9 cellular contexts compared by ENCODE assay signal in genomic region chr3:141294300-141294699, GRCh38.
DNase-seq lines count a peak whose midpoint lies in the region; ATAC-seq, FAIRE-seq and TF ChIP-seq lines count a peak whose summit lies in the region.
"Had no signal": no experiment of that assay in that cellular context is flagged by ENCODE, and none has a peak within 500 bp of the region (broad histone marks: within the 10 kb centered on the region; RNA-seq: fewer than 3 reads in every experiment).

No MANE protein-coding gene starts in this region.

- TF ChIP-seq EP300 in GM12878 (IDR thresholded peaks at IDR 0.05; ENCODE audit: borderline replicate concordance in 1 of 2, control insufficient read depth in 1 of 2, low read depth in 2 of 2, low read length in 2 of 2) = no peak

- H3K27ac ChIP-seq in left ventricle myocardium inferior (replicated peaks) (peak overlapping the region; percentile 69), GM12878 (ENCODE audit: control insufficient read depth, insufficient read depth) (peak overlapping the region; percentile 57), mucosa of rectum (ENCODE audit: low read depth in 2 of 2, low read length in 2 of 2) (no peak overlapping the region), uterus (peak overlapping the region; percentile 66 to 84)
- H3K27ac ChIP-seq: neural progenitor cell had no signal

- H2AFZ ChIP-seq in GM12878 (ENCODE audit: control insufficient read depth, low read depth, low read length) = peak overlapping the region; percentile 91
- H2AFZ ChIP-seq: neural progenitor cell had no signal

- RAD21 ChIA-PET in GM12878 (lab: Charles Lee; ENCODE audit: unreplicated experiment) = interaction anchor here (1.5 to 2.0 kb wide), 2 partner anchors 10 to 160 kb away, joined by 4 to 7 read pairs; no protein-coding TSS in a partner anchor

- SMC1A ChIA-PET in GM12878 (lab: Charles Lee; ENCODE audit: uncharacterized antibody, unreplicated experiment) = interaction anchor here (1.8 to 2.1 kb wide), 3 partner anchors 10 to 158 kb away, joined by 4 to 14 read pairs (median 6); no protein-coding TSS in a partner anchor

- peak overlapping the region; percentile 67; the same call in 1 of the 2 replicates for H3K4me2 ChIP-seq in GM12878 (ENCODE audit: control insufficient read depth, insufficient read depth)
- H3K4me2 ChIP-seq: neural progenitor cell had no signal

- DNase-seq in left ventricle myocardium inferior = no peak
- DNase-seq in Right ventricle myocardium superior = no peak
- no peak for DNase-seq in GM12878 (ENCODE audit: low read depth, low spot score)
- DNase-seq in uterus = no peak
- DNase-seq in erythroblast (lab: John Stamatoyannopoulos, UW) = no peak
- no peak for DNase-seq in H54 (ENCODE audit: insufficient read length, low spot score)

- H3K4me3 ChIP-seq in left ventricle myocardium inferior (peak overlapping the region; percentile 54), GM12878 (0 out of 2 replicates have a peak overlapping the region, but pooled peaks have one; percentile 8), mucosa of rectum (ENCODE audit: low read length in 2 of 2) (peak overlapping the region; percentile 10 to 61), uterus (peak overlapping the region; percentile 16 to 33)
- H3K4me3 ChIP-seq: neural progenitor cell had no signal

- ATAC-seq in Right ventricle myocardium superior (ENCODE audit: poor library complexity) (no peak), GM12878 (no peak), HG03565 (IDR thresholded peaks at IDR 0.05; ENCODE audit: unreplicated experiment) (no peak)

- no peak for TF ChIP-seq CTCF in left ventricle myocardium inferior (IDR thresholded peaks at IDR 0.05; ENCODE audit: borderline replicate concordance)
- no peak for TF ChIP-seq CTCF in GM12878 (IDR thresholded peaks at IDR 0.05 in 2 of 3, conservative IDR thresholded peaks at IDR 0.05 in 1 of 3; ENCODE audit: control insufficient read depth in 2 of 3, extremely low read depth in 1 of 3, insufficient read depth in 1 of 3, low read depth in 3 of 3, low read length in 3 of 3)
- no peak for TF ChIP-seq CTCF in uterus (IDR thresholded peaks at IDR 0.05)

- no TSS peak for BruUV-seq in GM12878 (replicated peaks; lab: Mats Ljungman, UMichigan)

- CTCF ChIA-PET in GM12878 (lab: Yijun Ruan, JAX) = interaction anchor here (0.9 to 2.5 kb wide), 5 partner anchors 10 to 165 kb away, joined by 3 to 18 read pairs (median 6); no protein-coding TSS in a partner anchor

- no peak overlapping the region for H3K9ac ChIP-seq in GM12878 (ENCODE audit: control insufficient read depth, insufficient read depth, low read length)
- no peak overlapping the region for H3K9ac ChIP-seq in mucosa of rectum (ENCODE audit: low read depth in 1 of 2, low read length in 2 of 2)
- H3K9ac ChIP-seq: neural progenitor cell had no signal

- POLR2A ChIA-PET in GM12878 (lab: Charles Lee) = interaction anchor here (1.2 kb wide), 1 partner anchor 10 kb away, joined by 3 read pairs; no protein-coding TSS in a partner anchor

- WGBS in GM12878 (ENCODE audit: insufficient coverage, insufficient replicate concordance, low lambda C conversion rate, missing lambda C conversion rate) = 3% methylated on average over 3 of the region's 3 CpGs

- H3K79me2 ChIP-seq in GM12878 (ENCODE audit: control insufficient read depth, insufficient read depth, low read length) = no peaks in the 10 kb centered on the region

- H3K27me3 ChIP-seq in left ventricle myocardium inferior (ENCODE audit: low read depth) (no peaks in the 10 kb centered on the region), GM12878 (replicated peaks in 1 of 2; ENCODE audit: control insufficient read depth in 2 of 2, insufficient read depth in 2 of 2, low read length in 1 of 2) (no peaks in the 10 kb centered on the region), mucosa of rectum (ENCODE audit: control insufficient read depth in 2 of 2, insufficient read depth in 2 of 2, low read length in 2 of 2) (no peaks in the 10 kb centered on the region), uterus (no peaks in the 10 kb centered on the region)
- H3K27me3 ChIP-seq: neural progenitor cell had no signal

- FAIRE-seq in GM12878 (lab: Jason Lieb, UNC) = no peak
- FAIRE-seq in H54 (lab: Jason Lieb, UNC) = no peak

- no peaks in the 10 kb centered on the region for H4K20me1 ChIP-seq in GM12878 (ENCODE audit: control insufficient read depth, insufficient read depth)

- H3K4me1 ChIP-seq in left ventricle myocardium inferior (peaks cover 46% of the 10 kb centered on the region), GM12878 (ENCODE audit: control insufficient read depth, insufficient read depth, low read length) (peaks cover 13% of the 10 kb centered on the region), mucosa of rectum (ENCODE audit: control insufficient read depth in 2 of 2, insufficient read depth in 2 of 2, low read length in 2 of 2) (peaks cover 0 to 3% of the 10 kb centered on the region in 2 donors), uterus (peaks cover 0 to 13% of the 10 kb centered on the region in 2 donors)
- H3K4me1 ChIP-seq: neural progenitor cell had no signal

- no peak for TF ChIP-seq RAD21 in GM12878 (IDR thresholded peaks at IDR 0.05; ENCODE audit: insufficient read depth, low read depth, low read length)

- TF ChIP-seq POLR2A in GM12878 (IDR thresholded peaks at IDR 0.05; ENCODE audit: low read depth, low read length) (no peak), uterus (IDR thresholded peaks at IDR 0.05) (no peak), erythroblast (IDR thresholded peaks at IDR 0.05; ENCODE audit: low read length) (no peak), H54 (IDR thresholded peaks at IDR 0.05; ENCODE audit: low read depth, low read length) (no peak)

- H3K36me3 ChIP-seq in left ventricle myocardium inferior = peaks cover 5% of the 10 kb centered on the region
- no peaks in the 10 kb centered on the region for H3K36me3 ChIP-seq in GM12878 (ENCODE audit: control insufficient read depth in 2 of 2, insufficient read depth in 2 of 2, low read length in 1 of 2)
- H3K36me3 ChIP-seq in mucosa of rectum (ENCODE audit: control insufficient read depth in 2 of 2, insufficient read depth in 2 of 2, low read length in 2 of 2) = peaks cover 3 to 4% of the 10 kb centered on the region in 2 donors
- H3K36me3 ChIP-seq in uterus = no peaks in the 10 kb centered on the region
- H3K36me3 ChIP-seq: neural progenitor cell had no signal

- intact Hi-C loops in left ventricle myocardium inferior (cut with micrococcal nuclease) (no loop called here), Right ventricle myocardium superior (cut with DNase I) (no loop called here), GM12878 (cut with micrococcal nuclease; ENCODE audit: unreplicated experiment) (no loop called here), uterus (cut with DNase I; ENCODE audit: low total_unique reads) (no loop called here)

- H3K9me3 ChIP-seq in left ventricle myocardium inferior (replicated peaks) (no peaks in the 10 kb centered on the region), GM12878 (replicated peaks; ENCODE audit: control insufficient read depth, insufficient read depth, low read length) (no peaks in the 10 kb centered on the region), mucosa of rectum (ENCODE audit: control insufficient read depth in 2 of 2, low read length in 2 of 2) (no peaks in the 10 kb centered on the region), uterus (no peaks in the 10 kb centered on the region)

- in situ Hi-C loops in GM12878 (cut with MboI) = no loop called here

TF ChIP-seq in GM12878, 131 proteins besides CTCF, POLR2A, EP300 and RAD21:
- TF ChIP-seq SKIL (IDR thresholded peaks at IDR 0.05; ENCODE audit: low read depth, poor library complexity, severe bottlenecking) = no peak
- 0 out of 2 replicates have a peak, but pooled peaks have one; percentile 37 for TF ChIP-seq ZNF24 (IDR thresholded peaks at IDR 0.05)
TF ChIP-seq in GM12878: peak in this region for 1.

Comparison
In these comparisons a context has a peak if more than half of its experiments do, and no peak if none do; other contexts are left out.
1. H3K27ac ChIP-seq: peak in left ventricle myocardium inferior (single experiment), GM12878 (single experiment) and uterus (2 of 2); none in mucosa of rectum (0 of 2).
2. Peak in every context shown above with its lines, with median percentiles within 50 percentile points of each other: H3K4me3 ChIP-seq.